ENCODE assay signal across 16 cellular contexts in genomic region chr6:169171951-169172350, GRCh38.
DNase-seq lines count a peak whose midpoint lies in the region; TF ChIP-seq lines count a peak whose summit lies in the region.
"Had no signal": no experiment of that assay in that cellular context is flagged by ENCODE, and none has a peak within 500 bp of the region (broad histone marks: within the 10 kb centered on the region; RNA-seq: fewer than 3 reads in every experiment).

No MANE protein-coding gene starts in this region.

- no peak overlapping the region for H3K14ac ChIP-seq in mesenchymal stem cell (ENCODE audit: low read length in 2 of 2)

- H4K8ac ChIP-seq in mesenchymal stem cell (ENCODE audit: low read length), result no peak overlapping the region

- no peaks in the 10 kb centered on the region for H3K79me1 ChIP-seq in mesenchymal stem cell (replicated peaks; ENCODE audit: low read length, poor library complexity, severe bottlenecking)

- no peak overlapping the region for H2BK15ac ChIP-seq in mesenchymal stem cell (ENCODE audit: low read depth, poor library complexity, severe bottlenecking)

- H3K23ac ChIP-seq in mesenchymal stem cell (ENCODE audit: low read length in 2 of 2), result no peak overlapping the region

- H3K27ac ChIP-seq in right atrium auricular region (peak overlapping the region; percentile 71 to 72), mesenchymal stem cell (ENCODE audit: low read length, poor library complexity, severe bottlenecking) (peak overlapping the region; percentile 63)
- H3K27ac ChIP-seq: KMS-11, neural progenitor cell, testis had no signal

- intact Hi-C loops in cardiac septum (cut with DNase I), result loop anchor here (5.0 kb wide), 1 partner anchor 115 kb away; no protein-coding TSS in a partner anchor
- intact Hi-C loops in activated T-helper 2 cell treated with anti-CD3 and anti-CD28 coated beads, Interferon-gamma antibody, Interleukin-2, Interleukin-4, amounts not matched to agents 10 μg/mL and 5 μg/mL and 100 μg/mL, durations not matched to agents 14 hours and 24 hours and 36 hours (cut with micrococcal nuclease), result no loop called here

- no peak overlapping the region for H3K4me3 ChIP-seq in right atrium auricular region
- no peak overlapping the region for H3K4me3 ChIP-seq in cardiac fibroblast (replicated peaks in 1 of 2; ENCODE audit: low read depth in 2 of 2, low read length in 2 of 2)
- H3K4me3 ChIP-seq in mesenchymal stem cell (ENCODE audit: insufficient read depth in 1 of 2, low read depth in 1 of 2, low read length in 2 of 2), result no peak overlapping the region
- H3K4me3 ChIP-seq: neural progenitor cell, testis had no signal

- H3K27ac Mint-ChIP-seq in activated T-helper 2 cell treated with anti-CD3 and anti-CD28 coated beads, Interferon-gamma antibody, Interleukin-2, Interleukin-4, amounts not matched to agents 10 μg/mL and 5 μg/mL and 100 μg/mL, durations not matched to agents 14 hours and 24 hours and 36 hours, result no peak overlapping the region
- H3K27ac Mint-ChIP-seq: activated naive CD4-positive, alpha-beta T cell treated with anti-CD3 and anti-CD28 coated beads, Interleukin-2, amount 50 U/mL, for 72 hours; neural progenitor cell had no signal

- no peak overlapping the region for H2AFZ ChIP-seq in mesenchymal stem cell (ENCODE audit: low read depth, low read length)
- H2AFZ ChIP-seq: neural progenitor cell had no signal

- DNase-seq in right atrium auricular region (ENCODE audit: low spot score), result no peak
- DNase-seq in cardiac septum (ENCODE audit: low spot score), result no peak
- DNase-seq in cardiac fibroblast (ENCODE audit: low read depth in 2 of 2), result peak; percentile 48 to 96
- no peak for DNase-seq in mesenchymal stem cell
- no peak for DNase-seq in OCI-M2 (lab: John Stamatoyannopoulos, UW; ENCODE audit: unreplicated experiment)
- DNase-seq in T1000 (lab: John Stamatoyannopoulos, UW), result no peak
- no peak for DNase-seq in DMS 273 (lab: John Stamatoyannopoulos, UW; ENCODE audit: unreplicated experiment)
- DNase-seq in activated T-helper 2 cell treated with anti-CD3 and anti-CD28 coated beads, Interferon-gamma antibody, Interleukin-2, Interleukin-4, amounts not matched to agents 10 μg/mL and 5 μg/mL and 100 μg/mL, durations not matched to agents 14 hours and 24 hours and 36 hours (ENCODE audit: low spot score), result no peak
- DNase-seq: cortex of kidney, DMS 273 treated with DMSO at 0.1 percent for 48 hours, NCI-H1930, NCI-H774, testis had no signal

- 88% methylated on average over 8 of the region's 8 CpGs for WGBS in mesenchymal stem cell

- no peaks in the 10 kb centered on the region for H3K27me3 Mint-ChIP-seq in activated T-helper 2 cell treated with anti-CD3 and anti-CD28 coated beads, Interferon-gamma antibody, Interleukin-2, Interleukin-4, amounts not matched to agents 10 μg/mL and 5 μg/mL and 100 μg/mL, durations not matched to agents 14 hours and 24 hours and 36 hours (ENCODE audit: low read depth)

- no peaks in the 10 kb centered on the region for H3K4me1 Mint-ChIP-seq in activated T-helper 2 cell treated with anti-CD3 and anti-CD28 coated beads, Interferon-gamma antibody, Interleukin-2, Interleukin-4, amounts not matched to agents 10 μg/mL and 5 μg/mL and 100 μg/mL, durations not matched to agents 14 hours and 24 hours and 36 hours (ENCODE audit: low read depth)

- no peak overlapping the region for H2AK5ac ChIP-seq in mesenchymal stem cell (ENCODE audit: low read length, severe bottlenecking)

- H4K91ac ChIP-seq in mesenchymal stem cell (ENCODE audit: low read length), result no peak overlapping the region

- H3K9me3 ChIP-seq in right atrium auricular region, result no peaks in the 10 kb centered on the region
- no peaks in the 10 kb centered on the region for H3K9me3 ChIP-seq in mesenchymal stem cell (ENCODE audit: control insufficient read depth, low read length)
- H3K9me3 ChIP-seq: testis had no signal

- no peaks in the 10 kb centered on the region for H3K36me3 ChIP-seq in right atrium auricular region
- peaks cover 0 to 2% of the 10 kb centered on the region in 2 experiments for H3K36me3 ChIP-seq in mesenchymal stem cell (ENCODE audit: control insufficient read depth in 1 of 2, insufficient read depth in 2 of 2, low read depth in 1 of 2, low read length in 2 of 2)
- H3K36me3 ChIP-seq: neural progenitor cell had no signal

- H2BK5ac ChIP-seq in mesenchymal stem cell (ENCODE audit: low read depth, low read length, poor library complexity, severe bottlenecking), result peak overlapping the region; percentile 85

- H3K36me3 Mint-ChIP-seq in activated T-helper 2 cell treated with anti-CD3 and anti-CD28 coated beads, Interferon-gamma antibody, Interleukin-2, Interleukin-4, amounts not matched to agents 10 μg/mL and 5 μg/mL and 100 μg/mL, durations not matched to agents 14 hours and 24 hours and 36 hours (ENCODE audit: low read depth), result no peaks in the 10 kb centered on the region
- H3K36me3 Mint-ChIP-seq: activated naive CD4-positive, alpha-beta T cell treated with anti-CD3 and anti-CD28 coated beads, Interleukin-2, amount 50 U/mL, for 72 hours; neural progenitor cell had no signal

- H3K4ac ChIP-seq in mesenchymal stem cell (ENCODE audit: low read depth in 1 of 2, low read length in 2 of 2), result no peak overlapping the region

- no peak overlapping the region for H3K18ac ChIP-seq in mesenchymal stem cell (ENCODE audit: low read depth in 1 of 2, low read length in 2 of 2)

- peaks cover 0 to 16% of the 10 kb centered on the region in 2 donors for H3K4me1 ChIP-seq in right atrium auricular region
- H3K4me1 ChIP-seq in mesenchymal stem cell (ENCODE audit: control insufficient read depth, insufficient read depth, low read depth, low read length), result peaks cover 22% of the 10 kb centered on the region
- H3K4me1 ChIP-seq: neural progenitor cell had no signal

- no peak for TF ChIP-seq CTCF in right atrium auricular region (IDR thresholded peaks at IDR 0.05)
- no peak for TF ChIP-seq CTCF in cardiac fibroblast (IDR thresholded peaks at IDR 0.05; ENCODE audit: low read depth, low read length)

- no peak overlapping the region for H3K4me2 ChIP-seq in mesenchymal stem cell (ENCODE audit: low read length, poor library complexity, severe bottlenecking)
- H3K4me2 ChIP-seq: KMS-11, neural progenitor cell had no signal

- H3K9ac ChIP-seq in mesenchymal stem cell (ENCODE audit: low read length), result peak overlapping the region; percentile 45
- H3K9ac ChIP-seq: KMS-11, neural progenitor cell had no signal

- H3K27me3 ChIP-seq in right atrium auricular region (no peaks in the 10 kb centered on the region), mesenchymal stem cell (ENCODE audit: control insufficient read depth in 1 of 2, insufficient read depth in 1 of 2, low read length in 2 of 2) (no peaks in the 10 kb centered on the region)
- H3K27me3 ChIP-seq: neural progenitor cell, testis had no signal

- H2BK12ac ChIP-seq in mesenchymal stem cell (ENCODE audit: low read length in 2 of 2), result no peak overlapping the region

- H3K9me3 Mint-ChIP-seq in activated T-helper 2 cell treated with anti-CD3 and anti-CD28 coated beads, Interferon-gamma antibody, Interleukin-2, Interleukin-4, amounts not matched to agents 10 μg/mL and 5 μg/mL and 100 μg/mL, durations not matched to agents 14 hours and 24 hours and 36 hours, result no peaks in the 10 kb centered on the region
- H3K9me3 Mint-ChIP-seq: activated naive CD4-positive, alpha-beta T cell treated with anti-CD3 and anti-CD28 coated beads, Interleukin-2, amount 50 U/mL, for 72 hours; neural progenitor cell had no signal

- no peak overlapping the region for H3K4me3 Mint-ChIP-seq in activated T-helper 2 cell treated with anti-CD3 and anti-CD28 coated beads, Interferon-gamma antibody, Interleukin-2, Interleukin-4, amounts not matched to agents 10 μg/mL and 5 μg/mL and 100 μg/mL, durations not matched to agents 14 hours and 24 hours and 36 hours (ENCODE audit: low read depth)
- H3K4me3 Mint-ChIP-seq: neural progenitor cell had no signal

- H2BK120ac ChIP-seq in mesenchymal stem cell (ENCODE audit: low read depth, low read length), result no peak overlapping the region

Comparison
In these comparisons a context has a peak if more than half of its experiments do, and no peak if none do; other contexts are left out.
1. DNase-seq: peak in cardiac fibroblast (2 of 2); none in right atrium auricular region (single experiment), cardiac septum (single experiment), mesenchymal stem cell (single experiment), OCI-M2 (single experiment), T1000 (single experiment), DMS 273 (single experiment) and activated T-helper 2 cell treated with anti-CD3 and anti-CD28 coated beads, Interferon-gamma antibody, Interleukin-2, Interleukin-4, amounts not matched to agents 10 μg/mL and 5 μg/mL and 100 μg/mL, durations not matched to agents 14 hours and 24 hours and 36 hours (single experiment).